11 cellular contexts compared by ENCODE assay signal in genomic region chr9:114290561-114290986, GRCh38. TPM values are rescaled to one million over a fixed set of nuclear protein-coding genes. Genes with fewer than 3 reads are reported as not detected.
DNase-seq lines count a peak whose midpoint lies in the region; ATAC-seq and TF ChIP-seq lines count a peak whose summit lies in the region.
"Had no signal": no experiment of that assay in that cellular context is flagged by ENCODE, and none has a peak within 500 bp of the region (broad histone marks: within the 10 kb centered on the region; RNA-seq: fewer than 3 reads in every experiment).

No MANE protein-coding gene starts in this region.

- H3K4me3 ChIP-seq in neural progenitor cell: no peak overlapping the region
- H3K4me3 ChIP-seq: hepatocyte had no signal

- H3K4me1 Mint-ChIP-seq in stimulated activated naive CD8-positive, alpha-beta T cell treated with anti-CD3 and anti-CD28 coated beads, Interleukin-15, amount 100 ng/mL, for 72 hours: peaks cover 6% of the 10 kb centered on the region
- H3K4me1 Mint-ChIP-seq in glutamatergic neuron (ENCODE audit: low read depth, unreplicated experiment): peaks cover 22% of the 10 kb centered on the region
- H3K4me1 Mint-ChIP-seq in neural progenitor cell: peaks cover 17% of the 10 kb centered on the region
- H3K4me1 Mint-ChIP-seq in endothelial cell (ENCODE audit: unreplicated experiment): peaks cover 10% of the 10 kb centered on the region

- H3K36me3 Mint-ChIP-seq in glutamatergic neuron (ENCODE audit: unreplicated experiment): peaks cover 11% of the 10 kb centered on the region
- H3K36me3 Mint-ChIP-seq in neural progenitor cell: peaks cover 25% of the 10 kb centered on the region
- H3K36me3 Mint-ChIP-seq in endothelial cell (ENCODE audit: low read depth, unreplicated experiment): peaks cover 41% of the 10 kb centered on the region

- peaks cover 15% of the 10 kb centered on the region for H3K4me1 ChIP-seq in neural progenitor cell

- peaks cover 0 to 10% of the 10 kb centered on the region in 2 donors for H3K9me3 Mint-ChIP-seq in stimulated activated naive CD8-positive, alpha-beta T cell treated with anti-CD3 and anti-CD28 coated beads, Interleukin-15, amount 100 ng/mL, for 72 hours
- H3K9me3 Mint-ChIP-seq in glutamatergic neuron (ENCODE audit: unreplicated experiment) (peaks cover 3% of the 10 kb centered on the region), neural progenitor cell (peaks cover 13% of the 10 kb centered on the region), endothelial cell (ENCODE audit: unreplicated experiment) (no peaks in the 10 kb centered on the region)

- no peaks in the 10 kb centered on the region for H3K27me3 ChIP-seq in neural progenitor cell
- H3K27me3 ChIP-seq: hepatocyte had no signal

- no peak overlapping the region for H3K4me3 Mint-ChIP-seq in stimulated activated naive CD8-positive, alpha-beta T cell treated with anti-CD3 and anti-CD28 coated beads, Interleukin-15, amount 100 ng/mL, for 72 hours
- no peak overlapping the region for H3K4me3 Mint-ChIP-seq in glutamatergic neuron (ENCODE audit: unreplicated experiment)
- H3K4me3 Mint-ChIP-seq in neural progenitor cell: peak overlapping the region; percentile 70
- no peak overlapping the region for H3K4me3 Mint-ChIP-seq in endothelial cell (ENCODE audit: unreplicated experiment)
- H3K4me3 Mint-ChIP-seq: naive thymus-derived CD4-positive, alpha-beta T cell; stimulated activated naive CD8-positive, alpha-beta T cell treated with anti-CD3 and anti-CD28 coated beads, Interleukin-15, Interleukin-2, amounts not matched to agents 100 ng/mL and 50 ng/mL, for 24 hours had no signal

- no peak for TF ChIP-seq CTCF in glutamatergic neuron (IDR thresholded peaks at IDR 0.05; ENCODE audit: partially characterized antibody, unreplicated experiment)
- TF ChIP-seq CTCF in neural progenitor cell (IDR thresholded peaks at IDR 0.05): no peak
- TF ChIP-seq CTCF in endothelial cell (IDR thresholded peaks at IDR 0.05; ENCODE audit: unreplicated experiment): no peak

- no peak overlapping the region for H3K27ac Mint-ChIP-seq in stimulated activated naive CD8-positive, alpha-beta T cell treated with anti-CD3 and anti-CD28 coated beads, Interleukin-15, amount 100 ng/mL, for 72 hours
- H3K27ac Mint-ChIP-seq in glutamatergic neuron (ENCODE audit: unreplicated experiment) (peak overlapping the region; percentile 53), neural progenitor cell (peak overlapping the region; percentile 52), endothelial cell (ENCODE audit: unreplicated experiment) (no peak overlapping the region)
- H3K27ac Mint-ChIP-seq: stimulated activated naive CD8-positive, alpha-beta T cell treated with anti-CD3 and anti-CD28 coated beads, Interleukin-15, Interleukin-2, amounts not matched to agents 100 ng/mL and 50 ng/mL, for 24 hours had no signal

- H3K36me3 ChIP-seq in neural progenitor cell: peaks cover 6% of the 10 kb centered on the region

- H3K9ac ChIP-seq in neural progenitor cell: no peak overlapping the region

- no peak overlapping the region for H2AFZ ChIP-seq in neural progenitor cell (replicated peaks)
- H2AFZ ChIP-seq: hepatocyte had no signal

- H3K27ac ChIP-seq in neural progenitor cell: no peak overlapping the region
- H3K27ac ChIP-seq: hepatocyte had no signal

- no peak overlapping the region for H3K4me2 ChIP-seq in neural progenitor cell
- H3K4me2 ChIP-seq: hepatocyte had no signal

- H3K9me3 ChIP-seq in neural progenitor cell (ENCODE audit: low read depth): peaks cover 8% of the 10 kb centered on the region

- no peaks in the 10 kb centered on the region for H3K79me2 ChIP-seq in neural progenitor cell (ENCODE audit: low read depth)
- H3K79me2 ChIP-seq: hepatocyte had no signal

- peak; percentile 22 for ATAC-seq in stimulated activated naive CD8-positive, alpha-beta T cell treated with anti-CD3 and anti-CD28 coated beads, Interleukin-15, amount 100 ng/mL, for 72 hours
- ATAC-seq in stimulated activated naive CD8-positive, alpha-beta T cell treated with anti-CD3 and anti-CD28 coated beads, Interleukin-15, Interleukin-2, amounts not matched to agents 100 U/mL and 50 U/mL, for 24 hours: no peak
- ATAC-seq in HG02938 (IDR thresholded peaks at IDR 0.05; ENCODE audit: unreplicated experiment): no peak
- no peak for ATAC-seq in GM18870 (IDR thresholded peaks at IDR 0.05; ENCODE audit: unreplicated experiment)

- peaks cover 8% of the 10 kb centered on the region for H3K27me3 Mint-ChIP-seq in stimulated activated naive CD8-positive, alpha-beta T cell treated with anti-CD3 and anti-CD28 coated beads, Interleukin-15, amount 100 ng/mL, for 72 hours
- H3K27me3 Mint-ChIP-seq in glutamatergic neuron (ENCODE audit: unreplicated experiment) (peaks cover 4% of the 10 kb centered on the region), neural progenitor cell (ENCODE audit: insufficient read depth, low read depth) (peaks cover 8% of the 10 kb centered on the region), endothelial cell (ENCODE audit: unreplicated experiment) (peaks cover 3% of the 10 kb centered on the region)

- no peaks in the 10 kb centered on the region for H3F3A ChIP-seq in neural progenitor cell (ENCODE audit: low read depth)

- peak in 1 of 2 donors; percentile 7 for DNase-seq in stimulated activated naive CD8-positive, alpha-beta T cell treated with anti-CD3 and anti-CD28 coated beads, Interleukin-15, amount 100 ng/mL, for 72 hours
- no peak for DNase-seq in stimulated activated naive CD8-positive, alpha-beta T cell treated with anti-CD3 and anti-CD28 coated beads, Interleukin-15, Interleukin-2, amounts not matched to agents 100 U/mL and 50 U/mL, for 24 hours
- peak; percentile 18 for DNase-seq in glutamatergic neuron
- DNase-seq in neural progenitor cell (ENCODE audit: low spot score): no peak
- DNase-seq in endothelial cell (ENCODE audit: low spot score): no peak
- no peak for DNase-seq in ureter (ENCODE audit: low spot score)

- no peaks in the 10 kb centered on the region for H4K20me1 ChIP-seq in neural progenitor cell (ENCODE audit: low read depth)

RNA-seq across cellular contexts. Expression of gene ORM1, which starts 32.3 kb away (rescaled TPM):
- total RNA-seq in glutamatergic neuron (ENCODE audit: unreplicated experiment): not detected
- 1.5 TPM in 1 of 2 replicates, not detected in the other for total RNA-seq in neural progenitor cell (ENCODE audit: low replicate concordance)
- total RNA-seq in endothelial cell (ENCODE audit: unreplicated experiment): not detected
- total RNA-seq in ureter: 3.3 TPM

RNA-seq across cellular contexts. Expression of gene ORM2, which starts 39.1 kb away (rescaled TPM):
- total RNA-seq in glutamatergic neuron (ENCODE audit: unreplicated experiment) (not detected), neural progenitor cell (ENCODE audit: low replicate concordance) (0.43 TPM in 1 of 2 replicates, not detected in the other), endothelial cell (ENCODE audit: unreplicated experiment) (not detected), ureter (not detected)
- total RNA-seq: naive thymus-derived CD4-positive, alpha-beta T cell had no signal

Comparison
In these comparisons a context has a peak if more than half of its experiments do, and no peak if none do; other contexts are left out.
1. H3K27ac Mint-ChIP-seq: peak in glutamatergic neuron (single experiment) and neural progenitor cell (single experiment); none in stimulated activated naive CD8-positive, alpha-beta T cell treated with anti-CD3 and anti-CD28 coated beads, Interleukin-15, amount 100 ng/mL, for 72 hours (0 of 2) and endothelial cell (single experiment).